2 cellular contexts compared by ENCODE assay signal in genomic region chr1:27113861-27114260, GRCh38.
A peak's percentile ranks its signal among the peaks of the same experiment; 100 is the strongest.
TF ChIP-seq lines count a peak whose summit lies in the region.

No MANE protein-coding gene starts in this region.

TF ChIP-seq in IMR-90, 13 proteins besides CTCF, POLR2A, EP300 and RAD21:
- TF ChIP-seq SMC3 (IDR thresholded peaks at IDR 0.05; ENCODE audit: low read depth, low read length), result no peak
- no peak for TF ChIP-seq CHD1 (IDR thresholded peaks at IDR 0.05; ENCODE audit: low read depth, low read length)
- TF ChIP-seq BHLHE40 (IDR thresholded peaks at IDR 0.05; ENCODE audit: low read depth, low read length), result no peak
- TF ChIP-seq ELK1 (IDR thresholded peaks at IDR 0.05; ENCODE audit: borderline replicate concordance, low read depth, low read length), result no peak
- no peak for TF ChIP-seq MAZ (IDR thresholded peaks at IDR 0.05; ENCODE audit: borderline replicate concordance, low read depth, low read length)
- TF ChIP-seq RCOR1 (IDR thresholded peaks at IDR 0.05; ENCODE audit: insufficient replicate concordance, low read length), result no peak
- no peak for TF ChIP-seq MAFK (IDR thresholded peaks at IDR 0.05; ENCODE audit: low read depth, low read length)
- no peak for TF ChIP-seq FOS (IDR thresholded peaks at IDR 0.05; ENCODE audit: low read depth, low read length)
- TF ChIP-seq RFX5 (IDR thresholded peaks at IDR 0.05; ENCODE audit: low read depth, low read length), result no peak
- TF ChIP-seq USF2 (IDR thresholded peaks at IDR 0.05; ENCODE audit: low read depth, low read length), result no peak
- no peak for TF ChIP-seq NFE2L2 (IDR thresholded peaks at IDR 0.05; ENCODE audit: low read depth, low read length)
- TF ChIP-seq CEBPB (IDR thresholded peaks at IDR 0.05; ENCODE audit: low read depth, low read length), result no peak
- no peak for TF ChIP-seq MXI1 (IDR thresholded peaks at IDR 0.05; ENCODE audit: borderline replicate concordance, low read depth, low read length)

TF ChIP-seq in K562, 482 proteins besides CTCF, POLR2A, EP300 and RAD21:
- TF ChIP-seq MEF2D (tag; conservative IDR thresholded peaks at IDR 0.05; ENCODE audit: low read depth), result no peak
- TF ChIP-seq RBM14 (IDR thresholded peaks at IDR 0.05; ENCODE audit: borderline replicate concordance, insufficient read depth, low read depth, low read length), result 0 out of 2 replicates have a peak, but pooled peaks have one; percentile 50
TF ChIP-seq in K562: peak in this region for 1.
